Comparison of ENCODE assay signal across 8 cellular contexts in genomic region chr3:10015476-10015904, GRCh38. TPM values are rescaled to one million over a fixed set of nuclear protein-coding genes. Genes with fewer than 3 reads are reported as not detected.
DNase-seq lines count a peak whose midpoint lies in the region; ATAC-seq and FAIRE-seq lines count a peak whose summit lies in the region.

No MANE protein-coding gene starts in this region.

- no peak overlapping the region for H3K4me3 ChIP-seq in skeletal muscle satellite cell (ENCODE audit: low read length)

- no peak for FAIRE-seq in GM19239 (lab: Jason Lieb, UNC)

- peak; percentile 86 for DNase-seq in GM04503 (ENCODE audit: low read depth)
- DNase-seq in amniotic stem cell (lab: John Stamatoyannopoulos, UW): peak; percentile 30
- peak; percentile 87 for DNase-seq in left cardiac atrium
- DNase-seq in GM19239 (ENCODE audit: insufficient read length, low spot score): no peak
- DNase-seq in activated T-cell treated with anti-CD3 and anti-CD28 coated beads for 4 hours: no peak
- no peak for DNase-seq in NCI-H82 treated with DMSO at 0.1 percent for 48 hours (lab: John Stamatoyannopoulos, UW; ENCODE audit: unreplicated experiment)

- H3K9me3 ChIP-seq in skeletal muscle satellite cell (replicated peaks; ENCODE audit: low read length): no peaks in the 10 kb centered on the region

- ATAC-seq in left cardiac atrium (peak; percentile 60 to 63), HG02884 (IDR thresholded peaks at IDR 0.05; ENCODE audit: unreplicated experiment) (no peak)

- H3K9ac ChIP-seq in skeletal muscle satellite cell (ENCODE audit: low read depth, low read length): peak overlapping the region; percentile 54

- H3K36me3 ChIP-seq in skeletal muscle satellite cell (ENCODE audit: insufficient read depth, low read length): peaks cover 12% of the 10 kb centered on the region

- no peaks in the 10 kb centered on the region for H3K27me3 ChIP-seq in skeletal muscle satellite cell (ENCODE audit: control insufficient read depth, insufficient read depth, low read length)

- H3K4me2 ChIP-seq in skeletal muscle satellite cell (ENCODE audit: low read length): peak overlapping the region; percentile 57

- peaks cover 37% of the 10 kb centered on the region for H3K4me1 ChIP-seq in skeletal muscle satellite cell (ENCODE audit: control insufficient read depth, insufficient read depth, low read length)

- intact Hi-C loops in left cardiac atrium (cut with DNase I): no loop called here

RNA-seq across cellular contexts. Expression of gene FANCD2, which starts 10.7 kb away (rescaled TPM):
- total RNA-seq in left cardiac atrium: 1 to 10 TPM in 1 of 2 donors, under 1 TPM in 1; 0.71 to 1.8 TPM
- 15.7 and 16.5 TPM in 2 replicates for total RNA-seq in skeletal muscle satellite cell (2012; rRNA removed)

RNA-seq across cellular contexts. Expression of gene EMC3, which starts 28.8 kb away (rescaled TPM):
- 10 to 100 TPM; 80.0 to 86.7 TPM for total RNA-seq in left cardiac atrium
- total RNA-seq in skeletal muscle satellite cell (2012; rRNA removed): 61.3 and 64.0 TPM in 2 replicates

Comparison
In these comparisons a context has a peak if more than half of its experiments do, and no peak if none do; other contexts are left out.
1. DNase-seq: peak in GM04503 (single experiment), amniotic stem cell (single experiment) and left cardiac atrium (single experiment); none in GM19239 (single experiment), activated T-cell treated with anti-CD3 and anti-CD28 coated beads for 4 hours (single experiment) and NCI-H82 treated with DMSO at 0.1 percent for 48 hours (single experiment).